Comparison of ENCODE assay signal across 8 cellular contexts in the genomic region with DNA sequence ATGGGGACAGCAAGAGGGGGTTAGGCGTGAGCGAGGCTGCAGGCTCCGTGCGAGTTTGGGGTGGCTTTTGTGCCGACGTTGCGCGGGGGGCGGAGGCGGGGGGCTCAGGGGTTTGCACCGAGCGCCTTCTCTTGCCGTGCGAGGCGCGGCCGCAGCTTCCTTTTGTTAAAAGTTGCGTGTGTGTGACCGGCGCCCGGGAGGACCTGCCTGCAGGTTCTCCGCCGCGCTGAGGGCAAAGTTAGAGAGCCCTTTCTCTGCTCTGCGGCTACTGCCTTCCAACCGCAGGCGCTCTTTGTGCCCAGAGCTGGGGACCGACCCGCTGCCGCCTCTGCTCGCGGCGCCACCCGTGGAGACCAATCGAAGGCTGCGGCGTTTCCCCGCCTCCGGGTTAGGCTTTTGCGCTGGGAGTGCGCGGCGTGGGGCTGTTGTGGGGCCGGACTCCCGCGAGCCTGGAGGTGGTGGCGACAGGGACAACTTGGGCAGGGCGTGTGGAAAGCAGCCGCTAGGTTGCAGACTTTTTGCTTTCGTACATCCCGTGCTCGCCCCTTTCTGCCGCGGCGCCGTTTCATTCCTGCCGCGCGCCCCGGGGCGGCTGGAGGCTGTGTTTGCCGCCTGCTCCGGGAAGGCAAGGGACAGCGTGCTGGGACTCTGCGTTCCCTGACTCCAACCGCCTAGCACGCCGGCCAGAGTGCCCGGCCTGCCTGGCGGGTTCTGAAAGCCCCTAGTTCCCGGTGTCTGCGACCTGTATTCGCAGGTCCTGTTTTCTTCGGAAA. TPM values are rescaled to one million over a fixed set of nuclear protein-coding genes. Genes with fewer than 3 reads are reported as not detected.
DNase-seq lines count a peak whose midpoint lies in the region; ATAC-seq and TF ChIP-seq lines count a peak whose summit lies in the region.

No MANE protein-coding gene starts in this region.

- no peak for TF ChIP-seq CTCF in choroid plexus epithelial cell (conservative IDR thresholded peaks at IDR 0.05; ENCODE audit: low read depth, low read length)

- H3K4me3 ChIP-seq in Jurkat, Clone E6-1 (ENCODE audit: low read length) = peak overlapping the region; percentile 38
- H3K4me3 ChIP-seq in choroid plexus epithelial cell (ENCODE audit: low read depth, low read length) = peak overlapping the region; percentile 58

- peak; percentile 65 for DNase-seq in AG08395 (ENCODE audit: low spot score)
- DNase-seq in Jurkat, Clone E6-1 (ENCODE audit: low read depth, low spot score) = no peak
- DNase-seq in T1000 (lab: John Stamatoyannopoulos, UW) = peak; percentile 57
- peak; percentile 32 for DNase-seq in choroid plexus epithelial cell (ENCODE audit: low read depth)
- DNase-seq in left kidney (ENCODE audit: low read depth, low spot score) = peak; percentile 89
- DNase-seq in stimulated activated CD4-positive, alpha-beta T cell treated with anti-CD3 and anti-CD28 coated beads, Interleukin-15, amount 100 ng/mL, for 24 hours = peak; percentile 53

- ATAC-seq in GM18505 (IDR thresholded peaks at IDR 0.05; ENCODE audit: unreplicated experiment) = peak; percentile 59
- no peak for ATAC-seq in HG02588 (IDR thresholded peaks at IDR 0.05; ENCODE audit: unreplicated experiment)

- TF ChIP-seq POLR2A in GM18505 (IDR thresholded peaks at IDR 0.05; ENCODE audit: borderline replicate concordance, extremely low read depth, insufficient read depth, insufficient read length) = no peak

RNA-seq across cellular contexts. Expression of a gene that starts 0.8 kb away (rescaled TPM):
- polyA plus RNA-seq in Jurkat, Clone E6-1 (2012; ENCODE audit: insufficient read depth, insufficient read length) = 7.7 TPM
